ENCODE assay signal across 24 cellular contexts in genomic region chr5:172743112-172743959, GRCh38. TPM values are rescaled to one million over a fixed set of nuclear protein-coding genes. Genes with fewer than 3 reads are reported as not detected.
DNase-seq lines count a peak whose midpoint lies in the region; ATAC-seq and TF ChIP-seq lines count a peak whose summit lies in the region.
"Had no signal": no experiment of that assay in that cellular context is flagged by ENCODE, and none has a peak within 500 bp of the region (broad histone marks: within the 10 kb centered on the region; RNA-seq: fewer than 3 reads in every experiment).

No MANE protein-coding gene starts in this region.

- POLR2A ChIA-PET in RWPE1 (lab: Yijun Ruan, JAX; ENCODE audit: low non-redundant PET) = no interaction called here

- H3K27me3 ChIP-seq in esophagus squamous epithelium = no peaks in the 10 kb centered on the region
- H3K27me3 ChIP-seq: brain microvascular endothelial cell, thyroid gland had no signal

- H3K27ac Mint-ChIP-seq in stimulated activated naive B cell treated with anti-CD40 and anti-IgM and Interleukin-4, amounts not matched to agents 10 μg/mL and 1 μg/mL and 100 μg/mL, for 72 hours = peak overlapping the region; percentile 1
- H3K27ac Mint-ChIP-seq in activated T-helper 2 cell treated with anti-CD3 and anti-CD28 coated beads, Interferon-gamma antibody, Interleukin-2, Interleukin-4, amounts not matched to agents 10 μg/mL and 5 μg/mL and 100 μg/mL, durations not matched to agents 14 hours and 24 hours and 36 hours = no peak overlapping the region
- H3K27ac Mint-ChIP-seq in activated naive CD4-positive, alpha-beta T cell treated with anti-CD3 and anti-CD28 coated beads, Interleukin-2, amount 10 ng/mL, durations not matched to agents 7 days and 5 days = no peak overlapping the region
- H3K27ac Mint-ChIP-seq: activated naive CD8-positive, alpha-beta T cell; GM23338; progenitor cell of endocrine pancreas had no signal

- CTCF ChIA-PET in RWPE1 (lab: Yijun Ruan, JAX) = no interaction called here
- CTCF ChIA-PET in activated naive CD4-positive, alpha-beta T cell treated with anti-CD3 and anti-CD28 coated beads, Interleukin-2, amount 10 ng/mL, durations not matched to agents 7 days and 5 days (lab: Charles Lee) = no interaction called here

- H3K36me3 Mint-ChIP-seq in stimulated activated naive B cell treated with anti-CD40 and anti-IgM and Interleukin-4, amounts not matched to agents 10 μg/mL and 1 μg/mL and 100 μg/mL, for 72 hours = peaks cover 0 to 5% of the 10 kb centered on the region in 2 donors
- H3K36me3 Mint-ChIP-seq in activated T-helper 2 cell treated with anti-CD3 and anti-CD28 coated beads, Interferon-gamma antibody, Interleukin-2, Interleukin-4, amounts not matched to agents 10 μg/mL and 5 μg/mL and 100 μg/mL, durations not matched to agents 14 hours and 24 hours and 36 hours (ENCODE audit: low read depth) = no peaks in the 10 kb centered on the region
- no peaks in the 10 kb centered on the region for H3K36me3 Mint-ChIP-seq in activated naive CD4-positive, alpha-beta T cell treated with anti-CD3 and anti-CD28 coated beads, Interleukin-2, amount 10 ng/mL, durations not matched to agents 7 days and 5 days

- H3K4me1 Mint-ChIP-seq in stimulated activated naive B cell treated with anti-CD40 and anti-IgM and Interleukin-4, amounts not matched to agents 10 μg/mL and 1 μg/mL and 100 μg/mL, for 72 hours = peaks cover 11 to 20% of the 10 kb centered on the region in 2 donors
- no peaks in the 10 kb centered on the region for H3K4me1 Mint-ChIP-seq in activated T-helper 2 cell treated with anti-CD3 and anti-CD28 coated beads, Interferon-gamma antibody, Interleukin-2, Interleukin-4, amounts not matched to agents 10 μg/mL and 5 μg/mL and 100 μg/mL, durations not matched to agents 14 hours and 24 hours and 36 hours (ENCODE audit: low read depth)
- H3K4me1 Mint-ChIP-seq in activated naive CD4-positive, alpha-beta T cell treated with anti-CD3 and anti-CD28 coated beads, Interleukin-2, amount 10 ng/mL, durations not matched to agents 7 days and 5 days = no peaks in the 10 kb centered on the region

- WGBS in esophagus squamous epithelium, 2 donors = 76 to 80% methylated on average over 7 of the region's 7 CpGs

- no peak overlapping the region for H3K4me3 ChIP-seq in esophagus squamous epithelium
- H3K4me3 ChIP-seq: GM23338, thyroid gland had no signal

- H3K9me3 Mint-ChIP-seq in stimulated activated naive B cell treated with anti-CD40 and anti-IgM and Interleukin-4, amounts not matched to agents 10 μg/mL and 1 μg/mL and 100 μg/mL, for 72 hours = peaks cover 0 to 8% of the 10 kb centered on the region in 2 donors
- no peaks in the 10 kb centered on the region for H3K9me3 Mint-ChIP-seq in activated T-helper 2 cell treated with anti-CD3 and anti-CD28 coated beads, Interferon-gamma antibody, Interleukin-2, Interleukin-4, amounts not matched to agents 10 μg/mL and 5 μg/mL and 100 μg/mL, durations not matched to agents 14 hours and 24 hours and 36 hours
- peaks cover 6% of the 10 kb centered on the region for H3K9me3 Mint-ChIP-seq in activated naive CD4-positive, alpha-beta T cell treated with anti-CD3 and anti-CD28 coated beads, Interleukin-2, amount 10 ng/mL, durations not matched to agents 7 days and 5 days

- H3K27ac ChIP-seq in RWPE1 (peak overlapping the region; percentile 57), esophagus squamous epithelium (peak overlapping the region; percentile 64 to 91 (median 74))
- H3K27ac ChIP-seq: brain microvascular endothelial cell, thyroid gland, VCaP had no signal

- ATAC-seq in stimulated activated naive B cell treated with anti-CD40 and anti-IgM and Interleukin-4, amounts not matched to agents 10 μg/mL and 1 μg/mL and 100 μg/mL, for 72 hours (replicated peaks) = no peak
- ATAC-seq: activated T-cell treated with anti-CD3 and anti-CD28 coated beads, Interleukin-2, amount 50 U/mL, for 4 hours; GM23338 had no signal

- DNase-seq in NCI-H748 (lab: John Stamatoyannopoulos, UW; ENCODE audit: unreplicated experiment) (peak; percentile 48), NCI-H748 treated with DMSO at 0.1 percent for 48 hours (lab: John Stamatoyannopoulos, UW) (no peak), RWPE1 (ENCODE audit: low spot score) (no peak), esophagus squamous epithelium (lab: John Stamatoyannopoulos, UW) (no peak), NCI-H526 treated with DMSO at 0.1 percent for 48 hours (lab: John Stamatoyannopoulos, UW) (no peak)
- DNase-seq in stimulated activated naive B cell treated with anti-CD40 and anti-IgM and Interleukin-4, amounts not matched to agents 10 μg/mL and 1 μg/mL and 100 μg/mL, for 72 hours = no peak
- no peak for DNase-seq in activated T-helper 2 cell treated with anti-CD3 and anti-CD28 coated beads, Interferon-gamma antibody, Interleukin-2, Interleukin-4, amounts not matched to agents 10 μg/mL and 5 μg/mL and 100 μg/mL, durations not matched to agents 14 hours and 24 hours and 36 hours (ENCODE audit: low spot score)
- DNase-seq in activated naive CD4-positive, alpha-beta T cell treated with anti-CD3 and anti-CD28 coated beads, Interleukin-2, amount 10 ng/mL, durations not matched to agents 7 days and 5 days = no peak
- DNase-seq: activated CD4-positive, alpha-beta T cell treated with anti-CD3 and anti-CD28 coated beads, Interleukin-2, amount 50 U/mL, for 48 hours; activated T-cell treated with anti-CD3 and anti-CD28 coated beads, Interleukin-2, amount 50 U/mL, for 4 hours; brain microvascular endothelial cell; C1 segment of cervical spinal cord; DMS79; erythroblast; glutamatergic neuron; NCI-H187; NCI-H446 treated with DMSO at 0.1 percent for 48 hours; SHP77 treated with DMSO at 0.1 percent for 48 hours had no signal

- intact Hi-C loops in esophagus squamous epithelium (cut with DNase I) = no loop called here
- intact Hi-C loops in activated T-helper 2 cell treated with anti-CD3 and anti-CD28 coated beads, Interferon-gamma antibody, Interleukin-2, Interleukin-4, amounts not matched to agents 10 μg/mL and 5 μg/mL and 100 μg/mL, durations not matched to agents 14 hours and 24 hours and 36 hours (cut with micrococcal nuclease) = no loop called here

- no peak for TF ChIP-seq POLR2A in esophagus squamous epithelium (IDR thresholded peaks at IDR 0.05)

- no peaks in the 10 kb centered on the region for H3K36me3 ChIP-seq in esophagus squamous epithelium
- H3K36me3 ChIP-seq: brain microvascular endothelial cell, thyroid gland had no signal

- no peaks in the 10 kb centered on the region for H3K27me3 Mint-ChIP-seq in stimulated activated naive B cell treated with anti-CD40 and anti-IgM and Interleukin-4, amounts not matched to agents 10 μg/mL and 1 μg/mL and 100 μg/mL, for 72 hours
- peaks cover 1% of the 10 kb centered on the region for H3K27me3 Mint-ChIP-seq in activated T-helper 2 cell treated with anti-CD3 and anti-CD28 coated beads, Interferon-gamma antibody, Interleukin-2, Interleukin-4, amounts not matched to agents 10 μg/mL and 5 μg/mL and 100 μg/mL, durations not matched to agents 14 hours and 24 hours and 36 hours (ENCODE audit: low read depth)
- peaks cover 14% of the 10 kb centered on the region for H3K27me3 Mint-ChIP-seq in activated naive CD4-positive, alpha-beta T cell treated with anti-CD3 and anti-CD28 coated beads, Interleukin-2, amount 10 ng/mL, durations not matched to agents 7 days and 5 days
- H3K27me3 Mint-ChIP-seq: activated naive CD8-positive, alpha-beta T cell had no signal

- peaks cover 19 to 65% (median 32%) of the 10 kb centered on the region in 3 donors for H3K4me1 ChIP-seq in esophagus squamous epithelium

- no peaks in the 10 kb centered on the region for H3K9me3 ChIP-seq in esophagus squamous epithelium
- H3K9me3 ChIP-seq: thyroid gland had no signal

- no peak for TF ChIP-seq CTCF in RWPE1 (conservative IDR thresholded peaks at IDR 0.05; ENCODE audit: low read depth)
- TF ChIP-seq CTCF in esophagus squamous epithelium (IDR thresholded peaks at IDR 0.05) = no peak

- H3K4me3 Mint-ChIP-seq in stimulated activated naive B cell treated with anti-CD40 and anti-IgM and Interleukin-4, amounts not matched to agents 10 μg/mL and 1 μg/mL and 100 μg/mL, for 72 hours = no peak overlapping the region
- H3K4me3 Mint-ChIP-seq in activated T-helper 2 cell treated with anti-CD3 and anti-CD28 coated beads, Interferon-gamma antibody, Interleukin-2, Interleukin-4, amounts not matched to agents 10 μg/mL and 5 μg/mL and 100 μg/mL, durations not matched to agents 14 hours and 24 hours and 36 hours (ENCODE audit: low read depth) = no peak overlapping the region
- H3K4me3 Mint-ChIP-seq in activated naive CD4-positive, alpha-beta T cell treated with anti-CD3 and anti-CD28 coated beads, Interleukin-2, amount 10 ng/mL, durations not matched to agents 7 days and 5 days = no peak overlapping the region
- H3K4me3 Mint-ChIP-seq: activated naive CD8-positive, alpha-beta T cell; activated T-cell treated with anti-CD3 and anti-CD28 coated beads, Interleukin-2, amount 50 U/mL, for 4 hours; GM23338; nephron had no signal

RNA-seq across cellular contexts. Expression of gene DUSP1, which starts 27.7 kb away (rescaled TPM):
- total RNA-seq in esophagus squamous epithelium = 100 to 1,000 TPM; 222 to 415 (median 252) TPM
- 8.9 and 9.7 TPM in 2 replicates for total RNA-seq in activated T-helper 2 cell treated with anti-CD3 and anti-CD28 coated beads, Interferon-gamma antibody, Interleukin-2, Interleukin-4, amounts not matched to agents 10 μg/mL and 5 μg/mL and 100 μg/mL, durations not matched to agents 14 hours and 24 hours and 36 hours

Comparison
In these comparisons a context has a peak if more than half of its experiments do, and no peak if none do; other contexts are left out.
1. RNA of gene DUSP1, which starts 27.7 kb away (total RNA-seq): 222 to 415 TPM in esophagus squamous epithelium; 8.9 to 9.7 TPM in activated T-helper 2 cell treated with anti-CD3 and anti-CD28 coated beads, Interferon-gamma antibody, Interleukin-2, Interleukin-4, amounts not matched to agents 10 μg/mL and 5 μg/mL and 100 μg/mL, durations not matched to agents 14 hours and 24 hours and 36 hours; every median in the first group is over 10 times any median in the second.